ENCODE assay signal across 17 cellular contexts in genomic region chr2:2286592-2286991, GRCh38.
"Had no signal": no experiment of that assay in that cellular context is flagged by ENCODE, and none has a peak within 500 bp of the region (broad histone marks: within the 10 kb centered on the region; RNA-seq: fewer than 3 reads in every experiment).

No MANE protein-coding gene starts in this region.

- DNase-seq: activated CD4-positive, alpha-beta T cell treated with anti-CD3 and anti-CD28 coated beads for 4 hours; activated CD8-positive, alpha-beta T cell treated with anti-CD3 and anti-CD28 coated beads for 36 hours; activated effector memory CD4-positive, alpha-beta T cell treated with anti-CD3 and anti-CD28 coated beads, Interleukin-2, amount 50 U/mL, for 16 hours; activated T-cell treated with anti-CD3 and anti-CD28 coated beads, Interleukin-2, amount 50 U/mL, for 48 hours; amniotic stem cell; body of pancreas; central memory CD4-positive, alpha-beta T cell; colonic mucosa; esophagus squamous epithelium; glutamatergic neuron; mesenchymal stem cell; naive thymus-derived CD8-positive, alpha-beta T cell; stimulated activated CD4-positive, alpha-beta T cell treated with anti-CD3 and anti-CD28 coated beads, Interleukin-1b, Interleukin-23, amount 100 ng/mL, for 48 hours; stomach; testis had no signal

- ATAC-seq: activated CD8-positive, alpha-beta T cell treated with anti-CD3 and anti-CD28 coated beads for 36 hours; activated naive CD4-positive, alpha-beta T cell treated with anti-CD3 and anti-CD28 coated beads, Interleukin-2, amount 50 U/mL, for 72 hours; body of pancreas; naive thymus-derived CD8-positive, alpha-beta T cell; WTC11 had no signal
